ENCODE assay signal across 14 cellular contexts in the genomic region with DNA sequence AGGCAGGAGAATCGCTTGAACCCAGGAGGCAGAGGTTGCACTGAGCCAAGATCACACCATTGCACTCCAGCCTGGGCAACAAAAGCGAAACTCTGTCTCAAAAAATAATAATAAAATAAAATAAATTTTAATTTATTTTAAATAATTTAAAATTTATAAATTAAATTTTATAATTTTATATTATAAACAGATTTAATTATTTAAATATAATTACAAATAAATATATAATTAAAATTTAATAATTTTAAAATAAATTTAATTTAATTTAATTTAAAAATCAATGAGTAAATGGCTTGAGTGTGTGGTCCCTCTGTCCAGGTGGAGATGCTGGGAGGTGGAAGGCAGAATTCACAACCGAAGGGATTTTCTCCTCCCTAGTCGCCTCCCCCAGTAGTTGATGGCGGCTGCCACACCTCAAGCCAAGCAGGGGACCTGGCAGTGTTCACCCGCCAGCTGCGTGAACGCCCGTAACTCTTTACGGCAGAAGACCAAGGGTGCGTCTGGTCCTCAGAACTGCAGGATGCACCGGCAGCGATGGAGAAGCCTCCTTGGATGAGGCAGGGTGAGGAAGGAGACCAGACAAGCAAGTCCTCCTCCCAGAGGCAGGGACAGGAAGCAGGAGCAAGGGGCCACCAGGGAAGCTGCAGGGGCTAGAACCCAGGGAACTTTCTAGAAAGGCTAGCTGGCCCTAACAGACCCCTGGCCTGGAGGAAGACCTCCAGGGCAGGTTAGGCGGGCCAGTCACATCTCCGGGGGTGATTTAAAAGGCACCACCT. TPM values are rescaled to one million over a fixed set of nuclear protein-coding genes. Genes with fewer than 3 reads are reported as not detected.
A peak's percentile ranks its signal among the peaks of the same experiment; 100 is the strongest.
DNase-seq lines count a peak whose midpoint lies in the region; ATAC-seq and TF ChIP-seq lines count a peak whose summit lies in the region.
"Had no signal": no experiment of that assay in that cellular context is flagged by ENCODE, and none has a peak within 500 bp of the region (broad histone marks: within the 10 kb centered on the region; RNA-seq: fewer than 3 reads in every experiment).

No MANE protein-coding gene starts in this region.

- no peak overlapping the region for H3K27ac ChIP-seq in heart right ventricle
- H3K27ac ChIP-seq in Peyer's patch = peak overlapping the region in 3 of 4 donors; percentile 71 to 99 (median 87)
- no peak overlapping the region for H3K27ac ChIP-seq in fibroblast of lung (ENCODE audit: insufficient read depth, low read length)
- no peak overlapping the region for H3K27ac ChIP-seq in body of pancreas

- peak; percentile 7 for DNase-seq in Right ventricle myocardium inferior (ENCODE audit: missing footprints)
- no peak for DNase-seq in heart right ventricle
- DNase-seq in Peyer's patch = no peak
- no peak for DNase-seq in fibroblast of lung (ENCODE audit: low read depth in 2 of 2)
- DNase-seq in type B pancreatic cell (ENCODE audit: extremely low spot score, unreplicated experiment) = no peak
- DNase-seq in NCI-H748 (lab: John Stamatoyannopoulos, UW; ENCODE audit: unreplicated experiment) = no peak
- DNase-seq in NK-92 treated with Interleukin-12 subunit alpha and Interleukin-12 subunit beta, amount 100 ng/mL, for 24 hours (lab: John Stamatoyannopoulos, UW) = no peak
- DNase-seq in body of pancreas = no peak
- DNase-seq: NCI-H2029 had no signal

- H3K27ac Mint-ChIP-seq in type B pancreatic cell = peak overlapping the region; percentile 93

- 74% methylated on average over 15 of the region's 15 CpGs for WGBS in heart right ventricle, 2 donors
- 27 to 56% methylated on average over 9 to 15 of the region's 15 CpGs for WGBS in body of pancreas, 2 donors

- H3K4me1 ChIP-seq in heart right ventricle = peaks cover 0 to 30% (median 11%) of the 10 kb centered on the region in 9 donors
- peaks cover 0 to 35% (median 14%) of the 10 kb centered on the region in 4 donors for H3K4me1 ChIP-seq in Peyer's patch
- peaks cover 11% of the 10 kb centered on the region for H3K4me1 ChIP-seq in fibroblast of lung (ENCODE audit: control insufficient read depth, extremely low read depth, insufficient read depth, low read length)
- H3K4me1 ChIP-seq in body of pancreas = peaks cover 25% of the 10 kb centered on the region

- H2AFZ ChIP-seq in fibroblast of lung (ENCODE audit: low read length) = peak overlapping the region; percentile 1

- H3K36me3 ChIP-seq in heart right ventricle (no peaks in the 10 kb centered on the region), Peyer's patch (no peaks in the 10 kb centered on the region), fibroblast of lung (ENCODE audit: control insufficient read depth, insufficient read depth, low read length) (no peaks in the 10 kb centered on the region), body of pancreas (replicated peaks in 1 of 2; ENCODE audit: insufficient read depth in 1 of 2, low read depth in 2 of 2) (no peaks in the 10 kb centered on the region)
- H3K36me3 ChIP-seq: ascending aorta had no signal

- H3K4me3 Mint-ChIP-seq in type B pancreatic cell = no peak overlapping the region

- no peaks in the 10 kb centered on the region for H3K9me3 Mint-ChIP-seq in type B pancreatic cell
- H3K9me3 Mint-ChIP-seq: T-cell had no signal

- H3K4me3 ChIP-seq in heart right ventricle = no peak overlapping the region
- H3K4me3 ChIP-seq in Peyer's patch = peak overlapping the region in 2 of 4 donors; percentile 42 to 53
- H3K4me3 ChIP-seq in fibroblast of lung (replicated peaks in 1 of 4; ENCODE audit: control extremely low read depth in 1 of 4, insufficient read depth in 1 of 4, low read depth in 3 of 4, low read length in 4 of 4) = no peak overlapping the region
- no peak overlapping the region for H3K4me3 ChIP-seq in body of pancreas

- H3K27me3 Mint-ChIP-seq in type B pancreatic cell = no peaks in the 10 kb centered on the region
- H3K27me3 Mint-ChIP-seq: T-cell had no signal

- ATAC-seq in Right ventricle myocardium inferior (no peak), heart right ventricle (no peak), body of pancreas (no peak)

- H3K9ac ChIP-seq in fibroblast of lung (ENCODE audit: insufficient read depth, low read length) = no peak overlapping the region

- no peak overlapping the region for H3K4me2 ChIP-seq in fibroblast of lung (ENCODE audit: extremely low read depth, insufficient read depth, low read length)

- no peaks in the 10 kb centered on the region for H4K20me1 ChIP-seq in fibroblast of lung (ENCODE audit: control insufficient read depth, extremely low read depth, insufficient read depth, low read length)

- peak in 1 of 2 donors; percentile 12 for TF ChIP-seq POLR2A in Peyer's patch (IDR thresholded peaks at IDR 0.05)
- TF ChIP-seq POLR2A in body of pancreas (IDR thresholded peaks at IDR 0.05) = no peak

- H3K27me3 ChIP-seq in heart right ventricle (peaks cover 0 to 7% (median 0%) of the 10 kb centered on the region in 7 donors), Peyer's patch (no peaks in the 10 kb centered on the region), fibroblast of lung (ENCODE audit: control insufficient read depth, insufficient read depth, low read length) (no peaks in the 10 kb centered on the region), body of pancreas (no peaks in the 10 kb centered on the region)
- H3K27me3 ChIP-seq: ascending aorta, dorsolateral prefrontal cortex had no signal

- TF ChIP-seq CTCF in heart right ventricle (IDR thresholded peaks at IDR 0.05) = no peak
- no peak for TF ChIP-seq CTCF in Peyer's patch (IDR thresholded peaks at IDR 0.05)
- no peak for TF ChIP-seq CTCF in fibroblast of lung (conservative IDR thresholded peaks at IDR 0.05 in 1 of 2, IDR thresholded peaks at IDR 0.05 in 1 of 2; ENCODE audit: low read depth in 1 of 2, low read length in 2 of 2)
- no peak for TF ChIP-seq CTCF in type B pancreatic cell (conservative IDR thresholded peaks at IDR 0.05)
- TF ChIP-seq CTCF in body of pancreas (IDR thresholded peaks at IDR 0.05) = no peak

- H3K4me1 Mint-ChIP-seq in type B pancreatic cell (ENCODE audit: unreplicated experiment) = peaks cover 22% of the 10 kb centered on the region

- no peaks in the 10 kb centered on the region for H3K36me3 Mint-ChIP-seq in type B pancreatic cell
- H3K36me3 Mint-ChIP-seq: T-cell had no signal

- H3K9me3 ChIP-seq in heart right ventricle (no peaks in the 10 kb centered on the region), Peyer's patch (no peaks in the 10 kb centered on the region), fibroblast of lung (ENCODE audit: control insufficient read depth, insufficient read depth, low read depth, low read length) (no peaks in the 10 kb centered on the region), body of pancreas (no peaks in the 10 kb centered on the region)
- H3K9me3 ChIP-seq: ascending aorta had no signal

- no peaks in the 10 kb centered on the region for H3K79me2 ChIP-seq in fibroblast of lung (ENCODE audit: control insufficient read depth, insufficient read depth, low read length)

- intact Hi-C loops in Right ventricle myocardium inferior (cut with DNase I) (loop anchor here (5.0 kb wide), 2 partner anchors 740 to 790 kb away; no protein-coding TSS in a partner anchor), heart right ventricle (cut with DNase I) (loop anchor here (5.0 to 10.0 kb wide), 7 partner anchors 62 to 845 kb away; a partner anchor contains a TSS), body of pancreas (cut with DNase I) (no loop called here)

RNA-seq across cellular contexts. Expression of a gene that starts 22.9 kb away (rescaled TPM):
- total RNA-seq in Right ventricle myocardium inferior = not detected
- not detected for total RNA-seq in heart right ventricle
- polyA plus RNA-seq in heart right ventricle = under 1 TPM in 1 of 2 donors, not detected in 1; 0.07 TPM
- total RNA-seq in Peyer's patch = 1 to 10 TPM in 1 of 4 donors, not detected in 3; 2.7 TPM
- total RNA-seq in fibroblast of lung = 0.26 and 0.50 TPM in 2 replicates
- polyA plus RNA-seq in fibroblast of lung = 0.89 and 0.90 TPM in 2 replicates
- 0.35 and 0.43 TPM in 2 replicates for polyA plus RNA-seq in fibroblast of lung (2012)
- 0.44 TPM in 1 of 2 replicates, not detected in the other for polyA minus RNA-seq in fibroblast of lung (ENCODE audit: low replicate concordance)
- total RNA-seq in type B pancreatic cell (ENCODE audit: low replicate concordance) = 512 and 3,327 TPM in 2 replicates
- 1 to 10 TPM; 4.4 to 5.9 TPM for total RNA-seq in body of pancreas
- total RNA-seq: T-cell had no signal

RNA-seq across cellular contexts. Expression of a gene that starts 34.7 kb away (rescaled TPM):
- total RNA-seq in Right ventricle myocardium inferior = not detected
- under 1 TPM in 1 of 10 donors, not detected in 9; 0.15 TPM for total RNA-seq in heart right ventricle
- polyA plus RNA-seq in heart right ventricle = under 1 TPM; 0.12 to 0.44 TPM
- not detected for total RNA-seq in Peyer's patch
- total RNA-seq in fibroblast of lung = not detected in 2 replicates
- polyA plus RNA-seq in fibroblast of lung = 0.05 and 0.09 TPM in 2 replicates
- polyA plus RNA-seq in fibroblast of lung (2012) = not detected in 2 replicates
- polyA minus RNA-seq in fibroblast of lung (ENCODE audit: low replicate concordance) = not detected in 2 replicates
- 1.5 and 9.2 TPM in 2 replicates for total RNA-seq in type B pancreatic cell (ENCODE audit: low replicate concordance)
- total RNA-seq in body of pancreas = 1 to 10 TPM; 1.6 to 4.2 TPM
- total RNA-seq: fibroblast of villous mesenchyme, posterior vena cava, T-cell had no signal

RNA-seq across cellular contexts. Expression of a gene that starts 41.5 kb away (rescaled TPM):
- 1,166 TPM for total RNA-seq in Right ventricle myocardium inferior
- total RNA-seq in heart right ventricle = 1,000 to 10,000 TPM; 1,115 to 1,330 (median 1,284) TPM
- polyA plus RNA-seq in heart right ventricle = 1,000 to 10,000 TPM in 1 of 2 donors, 100 to 1,000 TPM in 1; 551 to 1,123 TPM
- total RNA-seq in Peyer's patch = 100 to 1,000 TPM; 123 to 226 (median 188) TPM
- 112 and 145 TPM in 2 replicates for total RNA-seq in fibroblast of lung
- 225 and 256 TPM in 2 replicates for polyA plus RNA-seq in fibroblast of lung
- 864 and 925 TPM in 2 replicates for polyA plus RNA-seq in fibroblast of lung (2012)
- polyA minus RNA-seq in fibroblast of lung (ENCODE audit: low replicate concordance) = 166 and 208 TPM in 2 replicates
- 677 and 972 TPM in 2 replicates for total RNA-seq in type B pancreatic cell (ENCODE audit: low replicate concordance)
- total RNA-seq in body of pancreas = 100 to 1,000 TPM in 1 of 2 donors, 10 to 100 TPM in 1; 99.5 to 120 TPM

Comparison
In these comparisons a context has a peak if more than half of its experiments do, and no peak if none do; other contexts are left out.
1. H3K27ac ChIP-seq: peak in Peyer's patch (3 of 4); none in heart right ventricle (0 of 10), fibroblast of lung (single experiment) and body of pancreas (0 of 4).
2. RNA of a gene that starts 22.9 kb away (total RNA-seq): 512 to 3,327 TPM in type B pancreatic cell; 4.4 to 5.9 TPM in body of pancreas, 2.7 TPM in Peyer's patch, 0.26 to 0.50 TPM in fibroblast of lung, not detected in Right ventricle myocardium inferior (single experiment) and not detected in heart right ventricle; every median in the first group is over 10 times any median in the second.